ENCODE assay signal across 11 cellular contexts in genomic region chr12:26425587-26426260, GRCh38.
A peak's percentile ranks its signal among the peaks of the same experiment; 100 is the strongest.
DNase-seq lines count a peak whose midpoint lies in the region; ATAC-seq and TF ChIP-seq lines count a peak whose summit lies in the region.
"Had no signal": no experiment of that assay in that cellular context is flagged by ENCODE, and none has a peak within 500 bp of the region (broad histone marks: within the 10 kb centered on the region; RNA-seq: fewer than 3 reads in every experiment).

No MANE protein-coding gene starts in this region.

- H3K9me3 ChIP-seq in BLaER1 (no peaks in the 10 kb centered on the region), IMR-90 (ENCODE audit: control insufficient read depth, insufficient read depth, low read length) (no peaks in the 10 kb centered on the region)

- in situ Hi-C loops in IMR-90 (cut with MboI; ENCODE audit: low sequenced_read_pairs): no loop called here

- no peak for TF ChIP-seq RAD21 in IMR-90 (IDR thresholded peaks at IDR 0.05; ENCODE audit: low read length)

- H2BK120ac ChIP-seq in IMR-90 (ENCODE audit: low read depth, low read length): no peak overlapping the region

- H3K27ac ChIP-seq in BLaER1: no peak overlapping the region
- H3K27ac ChIP-seq in IMR-90 (ENCODE audit: insufficient read depth, low read length): no peak overlapping the region

- no peak overlapping the region for H3K23ac ChIP-seq in IMR-90 (ENCODE audit: low read depth, low read length)

- DNase-seq in IMR-90 (peak; percentile 8), NOMO-1 treated with DMSO at 0.1 percent for 48 hours (lab: John Stamatoyannopoulos, UW; ENCODE audit: unreplicated experiment) (no peak), NCI-H524 (lab: John Stamatoyannopoulos, UW) (no peak), mesothelial cell of epicardium (ENCODE audit: low spot score in 2 of 2, unreplicated experiment in 2 of 2) (no peak)
- DNase-seq: activated CD4-positive, alpha-beta T cell treated with anti-CD3 and anti-CD28 coated beads, Interleukin-2, amount 50 U/mL, for 48 hours; amniotic stem cell; NCI-H2081 treated with DMSO at 0.1 percent for 48 hours had no signal

- no peaks in the 10 kb centered on the region for H3K9me3 Mint-ChIP-seq in mesothelial cell of epicardium

- H3K36me3 ChIP-seq in BLaER1 (no peaks in the 10 kb centered on the region), IMR-90 (ENCODE audit: control insufficient read depth, insufficient read depth, low read length) (no peaks in the 10 kb centered on the region)

- no peak overlapping the region for H2AK5ac ChIP-seq in IMR-90 (ENCODE audit: low read depth, low read length)

- POLR2A ChIA-PET in IMR-90 (lab: Charles Lee; ENCODE audit: unreplicated experiment): no interaction called here

- no peak overlapping the region for H4K91ac ChIP-seq in IMR-90 (ENCODE audit: insufficient read depth, low read depth, low read length)

- H3K14ac ChIP-seq in IMR-90 (replicated peaks; ENCODE audit: low read depth, low read length): no peak overlapping the region

- no peak overlapping the region for H2AK9ac ChIP-seq in IMR-90 (replicated peaks; ENCODE audit: low read depth, low read length, poor library complexity)

- CTCF ChIA-PET in IMR-90 (lab: Yijun Ruan, JAX): interaction anchor here (0.5 to 1.4 kb wide), 2 partner anchors 71 to 303 kb away, joined by 3 to 5 read pairs; no protein-coding TSS in a partner anchor

- H3K18ac ChIP-seq in IMR-90 (ENCODE audit: low read depth, low read length): no peak overlapping the region

- H2AFZ ChIP-seq in IMR-90 (replicated peaks; ENCODE audit: low read length, poor library complexity): no peak overlapping the region

- intact Hi-C loops in IMR-90 (cut with micrococcal nuclease): loop anchor here (5.0 kb wide), 1 partner anchor 33 kb away; no protein-coding TSS in a partner anchor

- no peaks in the 10 kb centered on the region for H3K79me1 ChIP-seq in IMR-90 (ENCODE audit: low read depth in 1 of 2, low read length in 2 of 2)

- H2BK5ac ChIP-seq in IMR-90 (ENCODE audit: low read depth, low read length, poor library complexity, severe bottlenecking): no peak overlapping the region

- no peak for TF ChIP-seq POLR2A in IMR-90 (IDR thresholded peaks at IDR 0.05; ENCODE audit: low read depth, low read length)

- H2BK15ac ChIP-seq in IMR-90 (ENCODE audit: low read depth, low read length): no peak overlapping the region

- peak overlapping the region; percentile 18 for H3K4me2 ChIP-seq in BLaER1
- no peak overlapping the region for H3K4me2 ChIP-seq in IMR-90 (ENCODE audit: low read depth, low read length)

- no peak overlapping the region for H3K27ac Mint-ChIP-seq in mesothelial cell of epicardium

- no peaks in the 10 kb centered on the region for H3K27me3 Mint-ChIP-seq in mesothelial cell of epicardium (ENCODE audit: low read depth)

- WGBS in IMR-90 (ENCODE audit: extremely low coverage in 2 of 2, insufficient read length in 1 of 2), 2 experiments: no CpG with 5 or more reads among the region's 6 CpGs

- no peaks in the 10 kb centered on the region for H4K20me1 ChIP-seq in BLaER1
- H4K20me1 ChIP-seq in IMR-90 (ENCODE audit: insufficient read depth, low read length): no peaks in the 10 kb centered on the region

- dilution Hi-C loops in IMR-90 (cut with HindIII; ENCODE audit: low sequenced_read_pairs, unreplicated experiment): no loop called here

- H3K4me1 ChIP-seq in BLaER1 (peaks cover 9% of the 10 kb centered on the region), IMR-90 (ENCODE audit: control insufficient read depth, insufficient read depth, low read length) (peaks cover 2% of the 10 kb centered on the region; the same call in 1 of the 2 replicates)

- no peaks in the 10 kb centered on the region; the same call in 1 of the 2 replicates for H3K9me1 ChIP-seq in IMR-90 (ENCODE audit: insufficient read depth, low read length)

- ATAC-seq in GM19043 (IDR thresholded peaks at IDR 0.05; ENCODE audit: low read depth, unreplicated experiment) (peak; percentile 47), HG02840 (IDR thresholded peaks at IDR 0.05; ENCODE audit: low FRiP score, unreplicated experiment) (peak; percentile 64), IMR-90 (ENCODE audit: low read depth) (no peak), HG03457 (IDR thresholded peaks at IDR 0.05; ENCODE audit: unreplicated experiment) (no peak)

- no peak overlapping the region for H3K4me3 ChIP-seq in BLaER1
- H3K4me3 ChIP-seq in IMR-90 (ENCODE audit: insufficient read depth, low read depth, low read length): no peak overlapping the region

- peaks cover 13% of the 10 kb centered on the region for H3K36me3 Mint-ChIP-seq in mesothelial cell of epicardium

- H3K4me1 Mint-ChIP-seq in mesothelial cell of epicardium: peaks cover 3% of the 10 kb centered on the region

- H3K4ac ChIP-seq in IMR-90 (ENCODE audit: low read depth, low read length): no peak overlapping the region

- H4K8ac ChIP-seq in IMR-90 (ENCODE audit: low read depth in 2 of 2, low read length in 2 of 2): no peak overlapping the region

- H2BK20ac ChIP-seq in IMR-90 (ENCODE audit: low read depth, low read length): no peak overlapping the region

- no peak overlapping the region for H3K56ac ChIP-seq in IMR-90 (ENCODE audit: extremely low read depth, insufficient read depth, low read length)

- TF ChIP-seq CTCF in IMR-90 (conservative IDR thresholded peaks at IDR 0.05; ENCODE audit: low read depth, low read length) (no peak), mesothelial cell of epicardium (IDR thresholded peaks at IDR 0.05; ENCODE audit: unreplicated experiment) (no peak)

- no peak overlapping the region for H4K5ac ChIP-seq in IMR-90 (ENCODE audit: low read depth, low read length)

- H3K4me3 Mint-ChIP-seq in mesothelial cell of epicardium: no peak overlapping the region

- H3K9ac ChIP-seq in BLaER1 (no peak overlapping the region), IMR-90 (ENCODE audit: low read depth, low read length) (no peak overlapping the region)

- H3K27me3 ChIP-seq in BLaER1 (no peaks in the 10 kb centered on the region), IMR-90 (ENCODE audit: control insufficient read depth, insufficient read depth, low read length) (no peaks in the 10 kb centered on the region)

- BruUV-seq in IMR-90 (replicated peaks; lab: Mats Ljungman, UMichigan): no TSS peak

TF ChIP-seq in IMR-90, 13 proteins besides CTCF, POLR2A, EP300 and RAD21:
- TF ChIP-seq CHD1 (IDR thresholded peaks at IDR 0.05; ENCODE audit: low read depth, low read length) (no peak), RCOR1 (IDR thresholded peaks at IDR 0.05; ENCODE audit: insufficient replicate concordance, low read length) (no peak), RFX5 (IDR thresholded peaks at IDR 0.05; ENCODE audit: low read depth, low read length) (no peak), MXI1 (IDR thresholded peaks at IDR 0.05; ENCODE audit: borderline replicate concordance, low read depth, low read length) (no peak), ELK1 (IDR thresholded peaks at IDR 0.05; ENCODE audit: borderline replicate concordance, low read depth, low read length) (no peak), NFE2L2 (IDR thresholded peaks at IDR 0.05; ENCODE audit: low read depth, low read length) (no peak), SMC3 (IDR thresholded peaks at IDR 0.05; ENCODE audit: low read depth, low read length) (no peak), USF2 (IDR thresholded peaks at IDR 0.05; ENCODE audit: low read depth, low read length) (no peak), CEBPB (IDR thresholded peaks at IDR 0.05; ENCODE audit: low read depth, low read length) (no peak), FOS (IDR thresholded peaks at IDR 0.05; ENCODE audit: low read depth, low read length) (no peak), MAZ (IDR thresholded peaks at IDR 0.05; ENCODE audit: borderline replicate concordance, low read depth, low read length) (no peak), MAFK (IDR thresholded peaks at IDR 0.05; ENCODE audit: low read depth, low read length) (no peak), BHLHE40 (IDR thresholded peaks at IDR 0.05; ENCODE audit: low read depth, low read length) (no peak)
TF ChIP-seq in IMR-90: peak in this region for 0.

Comparison
In these comparisons a context has a peak if more than half of its experiments do, and no peak if none do; other contexts are left out.
1. ATAC-seq: peak in GM19043 (single experiment) and HG02840 (single experiment); none in IMR-90 (single experiment) and HG03457 (single experiment).